In genomic region chr1:182680901-182681300, GRCh38 we compare ENCODE assay signal across 19 cellular contexts. TPM values are rescaled to one million over a fixed set of nuclear protein-coding genes. Genes with fewer than 3 reads are reported as not detected.
DNase-seq lines count a peak whose midpoint lies in the region; FAIRE-seq and TF ChIP-seq lines count a peak whose summit lies in the region.
"Had no signal": no experiment of that assay in that cellular context is flagged by ENCODE, and none has a peak within 500 bp of the region (broad histone marks: within the 10 kb centered on the region; RNA-seq: fewer than 3 reads in every experiment).

No MANE protein-coding gene starts in this region.

- no peak overlapping the region for H3K27ac Mint-ChIP-seq in Caco-2 (ENCODE audit: unreplicated experiment)
- H3K27ac Mint-ChIP-seq: activated naive CD4-positive, alpha-beta T cell treated with anti-CD3 and anti-CD28 coated beads, Interleukin-2, amount 50 U/mL, for 24 hours had no signal

- H3K36me3 Mint-ChIP-seq in Caco-2 (ENCODE audit: insufficient read depth, unreplicated experiment) = no peaks in the 10 kb centered on the region
- H3K36me3 Mint-ChIP-seq: activated naive CD4-positive, alpha-beta T cell treated with anti-CD3 and anti-CD28 coated beads, Interleukin-2, amount 50 U/mL, for 24 hours had no signal

- CTCF ChIA-PET in Caco-2 (lab: Charles Lee) = interaction anchor here (0.6 kb wide), 1 partner anchor 83 kb away, joined by 3 read pairs; no protein-coding TSS in a partner anchor
- CTCF ChIA-PET in PC-9 (lab: Charles Lee) = no interaction called here

- peak; percentile 29 to 51 for DNase-seq in Caco-2
- DNase-seq in GM12892 (ENCODE audit: insufficient read length) = no peak
- DNase-seq in PC-9 = peak in 1 of 2 experiments; percentile 80
- peak; percentile 35 for DNase-seq in hepatic stellate cell (ENCODE audit: low spot score)
- DNase-seq in NCI-H1048 (lab: John Stamatoyannopoulos, UW) = no peak
- DNase-seq in SJCRH30 = no peak
- no peak for DNase-seq in suprapubic skin (ENCODE audit: low spot score in 2 of 2)
- DNase-seq: AML-193; effector CD4-positive, alpha-beta T cell; kidney; midbrain; NCI-H2107; NCI-H748 treated with DMSO at 0.1 percent for 48 hours; right cardiac atrium; RPMI8226; stimulated activated CD4-positive, alpha-beta T cell treated with anti-CD3 and anti-CD28 coated beads, Interleukin-1b, Interleukin-23, amount 100 ng/mL, for 48 hours had no signal

- peaks cover 3% of the 10 kb centered on the region; the same call in 1 of the 2 replicates for H3F3A ChIP-seq in PC-9 (ENCODE audit: insufficient read depth, low read depth)

- intact Hi-C loops in Caco-2 (cut with micrococcal nuclease; ENCODE audit: unreplicated experiment) = no loop called here
- intact Hi-C loops in PC-9 (cut with micrococcal nuclease; ENCODE audit: unreplicated experiment) = no loop called here

- H3K9me3 Mint-ChIP-seq in Caco-2 (ENCODE audit: unreplicated experiment) = no peaks in the 10 kb centered on the region
- H3K9me3 Mint-ChIP-seq: activated naive CD4-positive, alpha-beta T cell treated with anti-CD3 and anti-CD28 coated beads, Interleukin-2, amount 50 U/mL, for 24 hours had no signal

- H3K4me3 Mint-ChIP-seq in Caco-2 (ENCODE audit: unreplicated experiment) = no peak overlapping the region
- H3K4me3 Mint-ChIP-seq: activated naive CD4-positive, alpha-beta T cell treated with anti-CD3 and anti-CD28 coated beads, Interleukin-2, amount 50 U/mL, for 24 hours had no signal

- H3K36me3 ChIP-seq in Caco-2 (ENCODE audit: control insufficient read depth, insufficient read depth, low read length) (no peaks in the 10 kb centered on the region), PC-9 (ENCODE audit: low read depth) (no peaks in the 10 kb centered on the region), SJCRH30 (no peaks in the 10 kb centered on the region), suprapubic skin (no peaks in the 10 kb centered on the region)
- H3K36me3 ChIP-seq: cardiac muscle cell had no signal

- H3K27me3 ChIP-seq in Caco-2 (replicated peaks; ENCODE audit: control insufficient read depth, insufficient read depth, low read length) (no peaks in the 10 kb centered on the region), PC-9 (ENCODE audit: insufficient read depth, low read depth) (no peaks in the 10 kb centered on the region), SJCRH30 (no peaks in the 10 kb centered on the region), suprapubic skin (peaks cover 7% of the 10 kb centered on the region)

- TF ChIP-seq CTCF in Caco-2 (IDR thresholded peaks at IDR 0.05; ENCODE audit: insufficient read depth in 1 of 2, low read depth in 1 of 2, low read length in 1 of 2, severe bottlenecking in 1 of 2, unreplicated experiment in 1 of 2) = no peak
- TF ChIP-seq CTCF in PC-9 (conservative IDR thresholded peaks at IDR 0.05) = no peak
- TF ChIP-seq CTCF in suprapubic skin (IDR thresholded peaks at IDR 0.05) = no peak

- H3K4me3 ChIP-seq in Caco-2 (ENCODE audit: low read depth, low read length) = no peak overlapping the region
- no peak overlapping the region for H3K4me3 ChIP-seq in PC-9
- no peak overlapping the region for H3K4me3 ChIP-seq in SJCRH30
- no peak overlapping the region for H3K4me3 ChIP-seq in suprapubic skin
- H3K4me3 ChIP-seq: cardiac muscle cell had no signal

- BruUV-seq in Caco-2 (replicated peaks; lab: Mats Ljungman, UMichigan) = no TSS peak
- no TSS peak for BruUV-seq in PC-9 (replicated peaks; lab: Mats Ljungman, UMichigan)

- WGBS in suprapubic skin = 77% methylated on average over 2 of the region's 2 CpGs

- TF ChIP-seq EP300 in suprapubic skin (IDR thresholded peaks at IDR 0.05) = no peak

- POLR2A ChIA-PET in Caco-2 (lab: Charles Lee) = interaction anchor here (0.5 kb wide), 1 partner anchor 560 kb away, joined by 4 read pairs; no protein-coding TSS in a partner anchor
- POLR2A ChIA-PET in PC-9 (lab: Charles Lee; ENCODE audit: unreplicated experiment) = no interaction called here

- TF ChIP-seq POLR2A in GM12892 (IDR thresholded peaks at IDR 0.05; ENCODE audit: low read depth, low read length) = no peak
- TF ChIP-seq POLR2A in suprapubic skin (IDR thresholded peaks at IDR 0.05) = no peak

- H3K27ac ChIP-seq in PC-9 (peak overlapping the region; percentile 54), SJCRH30 (no peak overlapping the region), suprapubic skin (no peak overlapping the region)
- H3K27ac ChIP-seq: cardiac muscle cell had no signal

- H3K4me1 ChIP-seq in Caco-2 (peaks cover 24% of the 10 kb centered on the region), PC-9 (replicated peaks; ENCODE audit: insufficient read depth) (peaks cover 58% of the 10 kb centered on the region), SJCRH30 (peaks cover 7% of the 10 kb centered on the region; the same call in 1 of the 2 replicates), suprapubic skin (peaks cover 6% of the 10 kb centered on the region)

- H4K20me1 ChIP-seq in PC-9 (ENCODE audit: insufficient read depth) = no peaks in the 10 kb centered on the region

- no peak overlapping the region for H2AFZ ChIP-seq in PC-9

- FAIRE-seq in GM12892 (lab: Jason Lieb, UNC) = peak; percentile 56
- FAIRE-seq: kidney had no signal

- H3K27me3 Mint-ChIP-seq in Caco-2 (ENCODE audit: insufficient read depth, unreplicated experiment) = no peaks in the 10 kb centered on the region

- no peaks in the 10 kb centered on the region for H3K9me2 ChIP-seq in PC-9 (ENCODE audit: insufficient read depth)

- peaks cover 19% of the 10 kb centered on the region for H3K4me1 Mint-ChIP-seq in Caco-2 (ENCODE audit: low read depth, unreplicated experiment)
- H3K4me1 Mint-ChIP-seq: activated naive CD4-positive, alpha-beta T cell treated with anti-CD3 and anti-CD28 coated beads, Interleukin-2, amount 50 U/mL, for 24 hours had no signal

- H3K9me3 ChIP-seq in Caco-2 = no peaks in the 10 kb centered on the region
- no peaks in the 10 kb centered on the region for H3K9me3 ChIP-seq in PC-9 (ENCODE audit: insufficient read depth, low read depth)
- no peaks in the 10 kb centered on the region for H3K9me3 ChIP-seq in SJCRH30 (replicated peaks)
- no peaks in the 10 kb centered on the region for H3K9me3 ChIP-seq in suprapubic skin

- no peaks in the 10 kb centered on the region for H3K79me2 ChIP-seq in PC-9 (ENCODE audit: low read depth)

- H3K4me2 ChIP-seq in PC-9 = peak overlapping the region; percentile 56

RNA-seq across cellular contexts. Expression of gene RGS8, which starts 3.5 kb away (rescaled TPM):
- not detected in 2 replicates for total RNA-seq in Caco-2 (2022)
- 0.08 TPM for polyA plus RNA-seq in GM12892 (2012; ENCODE audit: missing spikeins)
- total RNA-seq in PC-9 (2021) = not detected in 2 replicates
- total RNA-seq in SJCRH30 (2014; rRNA removed; shearing (Covaris generic)) = 1.6 and 2.7 TPM in 2 replicates
- total RNA-seq in suprapubic skin = not detected
- total RNA-seq: kidney; T-helper 1 cell treated with Interleukin-12 subunit alpha and Interleukin-12 subunit beta and Interleukin-4 antibody, amounts not matched to agents 30 ng/mL and 1 ng/mL, for 36 hours had no signal
- polyA plus RNA-seq: cardiac muscle cell had no signal

Comparison
In these comparisons a context has a peak if more than half of its experiments do, and no peak if none do; other contexts are left out.
1. DNase-seq: peak in Caco-2 (2 of 2) and hepatic stellate cell (single experiment); none in GM12892 (single experiment), NCI-H1048 (single experiment), SJCRH30 (0 of 2) and suprapubic skin (0 of 2).